Comparison of ENCODE assay signal across 14 cellular contexts in genomic region chr14:68393178-68393763, GRCh38.
DNase-seq lines count a peak whose midpoint lies in the region; ATAC-seq and TF ChIP-seq lines count a peak whose summit lies in the region.
"Had no signal": no experiment of that assay in that cellular context is flagged by ENCODE, and none has a peak within 500 bp of the region (broad histone marks: within the 10 kb centered on the region; RNA-seq: fewer than 3 reads in every experiment).

No MANE protein-coding gene starts in this region.

- no peak for ATAC-seq in stimulated activated memory B cell treated with anti-CD40 and anti-IgM and Interleukin-4, amounts not matched to agents 10 μg/mL and 1 μg/mL and 100 μg/mL, for 72 hours
- ATAC-seq in stimulated activated naive CD8-positive, alpha-beta T cell treated with anti-CD3 and anti-CD28 coated beads, Interleukin-15, Interleukin-2, amounts not matched to agents 100 U/mL and 50 U/mL, for 24 hours: no peak
- no peak for ATAC-seq in activated T-cell treated with anti-CD3 and anti-CD28 coated beads, Interleukin-2, amount 50 U/mL, for 4 hours

- H3K27ac Mint-ChIP-seq in mesothelial cell of epicardium: peak overlapping the region; percentile 90
- H3K27ac Mint-ChIP-seq in stimulated activated memory B cell treated with anti-CD40 and anti-IgM and Interleukin-4, amounts not matched to agents 10 μg/mL and 1 μg/mL and 100 μg/mL, for 72 hours: peak overlapping the region; percentile 81
- H3K27ac Mint-ChIP-seq: activated naive CD4-positive, alpha-beta T cell treated with anti-CD3 and anti-CD28 coated beads, Interleukin-2, amount 50 U/mL, for 24 hours had no signal

- H3K36me3 Mint-ChIP-seq in mesothelial cell of epicardium: peaks cover 2% of the 10 kb centered on the region
- H3K36me3 Mint-ChIP-seq in stimulated activated memory B cell treated with anti-CD40 and anti-IgM and Interleukin-4, amounts not matched to agents 10 μg/mL and 1 μg/mL and 100 μg/mL, for 72 hours: peaks cover 24% of the 10 kb centered on the region
- H3K36me3 Mint-ChIP-seq in activated T-cell treated with anti-CD3 and anti-CD28 coated beads, Interleukin-2, amount 50 U/mL, for 4 hours (ENCODE audit: insufficient read depth): peaks cover 8% of the 10 kb centered on the region
- H3K36me3 Mint-ChIP-seq: activated naive CD4-positive, alpha-beta T cell treated with anti-CD3 and anti-CD28 coated beads, Interleukin-2, amount 50 U/mL, for 24 hours had no signal

- no peaks in the 10 kb centered on the region for H3K36me3 ChIP-seq in ascending aorta
- H3K36me3 ChIP-seq in BE2C: no peaks in the 10 kb centered on the region

- no peaks in the 10 kb centered on the region for H3K27me3 Mint-ChIP-seq in mesothelial cell of epicardium (ENCODE audit: low read depth)
- no peaks in the 10 kb centered on the region for H3K27me3 Mint-ChIP-seq in stimulated activated memory B cell treated with anti-CD40 and anti-IgM and Interleukin-4, amounts not matched to agents 10 μg/mL and 1 μg/mL and 100 μg/mL, for 72 hours
- H3K27me3 Mint-ChIP-seq in activated T-cell treated with anti-CD3 and anti-CD28 coated beads, Interleukin-2, amount 50 U/mL, for 4 hours (ENCODE audit: low read depth): no peaks in the 10 kb centered on the region
- H3K27me3 Mint-ChIP-seq: activated naive CD4-positive, alpha-beta T cell treated with anti-CD3 and anti-CD28 coated beads, Interleukin-2, amount 50 U/mL, for 24 hours had no signal

- H3K4me1 ChIP-seq in ascending aorta (peaks cover 22 to 67% of the 10 kb centered on the region in 2 donors), BE2C (peaks cover 10% of the 10 kb centered on the region)

- no peak for TF ChIP-seq CTCF in ascending aorta (IDR thresholded peaks at IDR 0.05)
- TF ChIP-seq CTCF in mesothelial cell of epicardium (IDR thresholded peaks at IDR 0.05; ENCODE audit: unreplicated experiment): no peak
- no peak for TF ChIP-seq CTCF in BE2C (IDR thresholded peaks at IDR 0.05; ENCODE audit: low read depth, low read length)

- no peak overlapping the region for H3K4me3 Mint-ChIP-seq in mesothelial cell of epicardium
- no peak overlapping the region for H3K4me3 Mint-ChIP-seq in stimulated activated memory B cell treated with anti-CD40 and anti-IgM and Interleukin-4, amounts not matched to agents 10 μg/mL and 1 μg/mL and 100 μg/mL, for 72 hours
- H3K4me3 Mint-ChIP-seq in activated T-cell treated with anti-CD3 and anti-CD28 coated beads, Interleukin-2, amount 50 U/mL, for 4 hours: no peak overlapping the region
- H3K4me3 Mint-ChIP-seq: activated naive CD4-positive, alpha-beta T cell treated with anti-CD3 and anti-CD28 coated beads, Interleukin-2, amount 50 U/mL, for 24 hours had no signal

- H3K4me3 ChIP-seq in ascending aorta (no peak overlapping the region), BE2C (ENCODE audit: low read depth, low read length) (no peak overlapping the region)

- H3K27me3 ChIP-seq in ascending aorta: no peaks in the 10 kb centered on the region
- no peaks in the 10 kb centered on the region for H3K27me3 ChIP-seq in BE2C

- intact Hi-C loops in ascending aorta (cut with DNase I): loop anchor here (2.0 to 5.0 kb wide), 2 partner anchors 146 to 398 kb away; no protein-coding TSS in a partner anchor

- H3K9me3 Mint-ChIP-seq in mesothelial cell of epicardium: peaks cover 3% of the 10 kb centered on the region
- H3K9me3 Mint-ChIP-seq in stimulated activated memory B cell treated with anti-CD40 and anti-IgM and Interleukin-4, amounts not matched to agents 10 μg/mL and 1 μg/mL and 100 μg/mL, for 72 hours: peaks cover 2% of the 10 kb centered on the region
- H3K9me3 Mint-ChIP-seq in activated T-cell treated with anti-CD3 and anti-CD28 coated beads, Interleukin-2, amount 50 U/mL, for 4 hours: no peaks in the 10 kb centered on the region
- H3K9me3 Mint-ChIP-seq: activated naive CD4-positive, alpha-beta T cell treated with anti-CD3 and anti-CD28 coated beads, Interleukin-2, amount 50 U/mL, for 24 hours had no signal

- H3K9me3 ChIP-seq in ascending aorta (no peaks in the 10 kb centered on the region), BE2C (no peaks in the 10 kb centered on the region; the same call in 1 of the 2 replicates)

- H3K27ac ChIP-seq in ascending aorta: peak overlapping the region; percentile 85 to 91

- peaks cover 73% of the 10 kb centered on the region for H3K4me1 Mint-ChIP-seq in mesothelial cell of epicardium
- peaks cover 69% of the 10 kb centered on the region for H3K4me1 Mint-ChIP-seq in stimulated activated memory B cell treated with anti-CD40 and anti-IgM and Interleukin-4, amounts not matched to agents 10 μg/mL and 1 μg/mL and 100 μg/mL, for 72 hours
- peaks cover 11% of the 10 kb centered on the region for H3K4me1 Mint-ChIP-seq in activated T-cell treated with anti-CD3 and anti-CD28 coated beads, Interleukin-2, amount 50 U/mL, for 4 hours (ENCODE audit: low read depth)
- H3K4me1 Mint-ChIP-seq: activated naive CD4-positive, alpha-beta T cell treated with anti-CD3 and anti-CD28 coated beads, Interleukin-2, amount 50 U/mL, for 24 hours had no signal

- peak; percentile 13 for DNase-seq in ELF-1 (ENCODE audit: low read depth, low spot score)
- no peak for DNase-seq in ascending aorta (ENCODE audit: low spot score in 2 of 2)
- no peak for DNase-seq in mesothelial cell of epicardium (ENCODE audit: low spot score in 2 of 2, unreplicated experiment in 2 of 2)
- DNase-seq in stimulated activated naive CD8-positive, alpha-beta T cell treated with anti-CD3 and anti-CD28 coated beads, Interleukin-15, Interleukin-2, amounts not matched to agents 100 U/mL and 50 U/mL, for 24 hours: no peak
- no peak for DNase-seq in activated CD4-positive, alpha-beta T cell treated with anti-CD3 and anti-CD28 coated beads, Interleukin-2, amount 50 U/mL, for 1 hour
- DNase-seq in BE2C: no peak
- no peak for DNase-seq in activated T-cell treated with anti-CD3 and anti-CD28 coated beads, Interleukin-2, amount 50 U/mL, for 4 hours
- DNase-seq: dermis blood vessel endothelial cell, EL, kidney glomerular epithelial cell, NCI-H1048, NCI-H524 treated with DMSO at 0.1 percent for 48 hours had no signal
